ENCODE assay signal across 26 cellular contexts in genomic region chr16:78034530-78034929, GRCh38. TPM values are rescaled to one million over a fixed set of nuclear protein-coding genes. Genes with fewer than 3 reads are reported as not detected.
DNase-seq lines count a peak whose midpoint lies in the region; ATAC-seq, FAIRE-seq and TF ChIP-seq lines count a peak whose summit lies in the region.
"Had no signal": no experiment of that assay in that cellular context is flagged by ENCODE, and none has a peak within 500 bp of the region (broad histone marks: within the 10 kb centered on the region; RNA-seq: fewer than 3 reads in every experiment).

No MANE protein-coding gene starts in this region.

- peaks cover 4% of the 10 kb centered on the region for H3K27me3 ChIP-seq in keratinocyte (ENCODE audit: control insufficient read depth, extremely low read depth, insufficient read depth, low read length)
- H3K27me3 ChIP-seq: esophagus muscularis mucosa had no signal

- no peak overlapping the region for H3K4me3 Mint-ChIP-seq in activated CD4-positive, alpha-beta T cell treated with anti-CD3 and anti-CD28 coated beads, Interleukin-2, amount 10 ng/mL, durations not matched to agents 7 days and 5 days
- H3K4me3 Mint-ChIP-seq: CD4-positive, CD25-positive, alpha-beta regulatory T cell; natural killer cell treated with Interleukin-12 subunit alpha and Interleukin-12 subunit beta and Interleukin-15 and Interleukin-18, amount 100 ng/mL, for 72 hours had no signal

- dilution Hi-C loops in keratinocyte (cut with MboI; ENCODE audit: extremely low pct_ligation_motif_present, low sequenced_read_pairs): no loop called here

- no peak overlapping the region for H3K27ac Mint-ChIP-seq in activated CD4-positive, alpha-beta T cell treated with anti-CD3 and anti-CD28 coated beads, Interleukin-2, amount 10 ng/mL, durations not matched to agents 7 days and 5 days
- H3K27ac Mint-ChIP-seq: natural killer cell treated with Interleukin-12 subunit alpha and Interleukin-12 subunit beta and Interleukin-15 and Interleukin-18, amount 100 ng/mL, for 72 hours had no signal

- peaks cover 33% of the 10 kb centered on the region for H3K4me1 Mint-ChIP-seq in activated CD4-positive, alpha-beta T cell treated with anti-CD3 and anti-CD28 coated beads, Interleukin-2, amount 10 ng/mL, durations not matched to agents 7 days and 5 days

- no peak for FAIRE-seq in keratinocyte (lab: Jason Lieb, UNC)

- peaks cover 8% of the 10 kb centered on the region for H3K4me1 ChIP-seq in keratinocyte (ENCODE audit: control insufficient read depth, extremely low read depth, insufficient read depth, low read length)
- H3K4me1 ChIP-seq: parathyroid adenoma had no signal

- ATAC-seq in GM21825 (IDR thresholded peaks at IDR 0.05; ENCODE audit: unreplicated experiment) (no peak), GM18909 (IDR thresholded peaks at IDR 0.05; ENCODE audit: poor library complexity, unreplicated experiment) (no peak)
- ATAC-seq: left cardiac atrium; natural killer cell treated with Interleukin-12 subunit alpha and Interleukin-12 subunit beta and Interleukin-15 and Interleukin-18, amount 100 ng/mL, for 72 hours had no signal

- no peaks in the 10 kb centered on the region for H3K36me3 Mint-ChIP-seq in activated CD4-positive, alpha-beta T cell treated with anti-CD3 and anti-CD28 coated beads, Interleukin-2, amount 10 ng/mL, durations not matched to agents 7 days and 5 days (ENCODE audit: low read depth)
- H3K36me3 Mint-ChIP-seq: CD4-positive, CD25-positive, alpha-beta regulatory T cell; natural killer cell treated with Interleukin-12 subunit alpha and Interleukin-12 subunit beta and Interleukin-15 and Interleukin-18, amount 100 ng/mL, for 72 hours had no signal

- H3K9me3 Mint-ChIP-seq in activated CD4-positive, alpha-beta T cell treated with anti-CD3 and anti-CD28 coated beads, Interleukin-2, amount 10 ng/mL, durations not matched to agents 7 days and 5 days: peaks cover 3% of the 10 kb centered on the region
- H3K9me3 Mint-ChIP-seq: natural killer cell treated with Interleukin-12 subunit alpha and Interleukin-12 subunit beta and Interleukin-15 and Interleukin-18, amount 100 ng/mL, for 72 hours had no signal

- DNase-seq in activated CD4-positive, alpha-beta T cell treated with anti-CD3 and anti-CD28 coated beads, Interleukin-2, amount 10 ng/mL, durations not matched to agents 7 days and 5 days: peak; percentile 50
- DNase-seq in activated CD4-positive, alpha-beta T cell treated with anti-CD3 and anti-CD28 coated beads for 4 hours: no peak
- DNase-seq in G401 (ENCODE audit: low spot score) (peak; percentile 2), RPMI7951 (ENCODE audit: low read depth) (peak; percentile 56), keratinocyte (ENCODE audit: low read depth, low spot score) (peak; percentile 7), C1 segment of cervical spinal cord (lab: John Stamatoyannopoulos, UW) (no peak)
- DNase-seq: activated effector memory CD4-positive, alpha-beta T cell treated with anti-CD3 and anti-CD28 coated beads, Interleukin-2, amount 50 U/mL, for 16 hours; aorta; DMS153; effector memory CD4-positive, alpha-beta T cell; HCEC 1CT; left cardiac atrium; mesendoderm; MV-4-11; NCI-H2029; NCI-H524 treated with DMSO at 0.1 percent for 48 hours; stimulated activated CD4-positive, alpha-beta T cell treated with anti-CD3 and anti-CD28 coated beads, Interleukin-4, amount 100 ng/mL, for 24 hours had no signal

- H3K9me3 ChIP-seq in keratinocyte (ENCODE audit: control insufficient read depth, low read depth, low read length): no peaks in the 10 kb centered on the region
- H3K9me3 ChIP-seq: esophagus muscularis mucosa had no signal

- no peaks in the 10 kb centered on the region for H3K36me3 ChIP-seq in keratinocyte (ENCODE audit: control insufficient read depth in 2 of 2, extremely low read depth in 1 of 2, insufficient read depth in 2 of 2, low read length in 2 of 2)
- H3K36me3 ChIP-seq: esophagus muscularis mucosa had no signal

- no peaks in the 10 kb centered on the region for H4K20me1 ChIP-seq in keratinocyte (ENCODE audit: control insufficient read depth, extremely low read depth, insufficient read depth, low read length)

- POLR2A ChIA-PET in activated CD4-positive, alpha-beta T cell treated with anti-CD3 and anti-CD28 coated beads, Interleukin-2, amount 10 ng/mL, durations not matched to agents 7 days and 5 days (lab: Charles Lee): no interaction called here

- in situ Hi-C loops in G401 (cut with HindIII; ENCODE audit: low sequenced_read_pairs): no loop called here

- H3K4me2 ChIP-seq in keratinocyte (ENCODE audit: control insufficient read depth, extremely low read depth, insufficient read depth, low read depth, low read length): no peak overlapping the region

- TF ChIP-seq CTCF in keratinocyte (optimal IDR thresholded peaks at IDR 0.05 in 1 of 3, IDR thresholded peaks at IDR 0.05 in 1 of 3, conservative IDR thresholded peaks at IDR 0.05 in 1 of 3; ENCODE audit: extremely low read depth in 1 of 3, insufficient read depth in 2 of 3, low read length in 3 of 3): no peak

- H3K4me3 ChIP-seq in keratinocyte (ENCODE audit: control insufficient read depth in 2 of 3, extremely low read depth in 1 of 3, insufficient read depth in 2 of 3, low read depth in 1 of 3, low read length in 3 of 3): no peak overlapping the region
- H3K4me3 ChIP-seq: esophagus muscularis mucosa had no signal

- H3K79me2 ChIP-seq in keratinocyte (ENCODE audit: control insufficient read depth, insufficient read depth, low read length): no peaks in the 10 kb centered on the region
- H3K79me2 ChIP-seq: parathyroid adenoma had no signal

- CTCF ChIA-PET in activated CD4-positive, alpha-beta T cell treated with anti-CD3 and anti-CD28 coated beads, Interleukin-2, amount 10 ng/mL, durations not matched to agents 7 days and 5 days (lab: Charles Lee): no interaction called here

- peaks cover 28% of the 10 kb centered on the region for H3K27me3 Mint-ChIP-seq in activated CD4-positive, alpha-beta T cell treated with anti-CD3 and anti-CD28 coated beads, Interleukin-2, amount 10 ng/mL, durations not matched to agents 7 days and 5 days

- no peaks in the 10 kb centered on the region for H3K9me1 ChIP-seq in keratinocyte (ENCODE audit: control insufficient read depth, extremely low read depth, insufficient read depth, low read length)

- H2AFZ ChIP-seq in keratinocyte (ENCODE audit: control insufficient read depth, low read length): no peak overlapping the region
- H2AFZ ChIP-seq: parathyroid adenoma had no signal

- no peak overlapping the region for H3K9ac ChIP-seq in keratinocyte (ENCODE audit: control insufficient read depth, extremely low read depth, insufficient read depth, low read length)
- H3K9ac ChIP-seq: parathyroid adenoma had no signal

- no peak overlapping the region for H3K27ac ChIP-seq in keratinocyte (ENCODE audit: control insufficient read depth, insufficient read depth, low read length)
- H3K27ac ChIP-seq: esophagus muscularis mucosa, HL-60, parathyroid adenoma had no signal

RNA-seq across cellular contexts. Expression of gene CLEC3A, which starts 12.2 kb away (rescaled TPM):
- total RNA-seq in activated CD4-positive, alpha-beta T cell treated with anti-CD3 and anti-CD28 coated beads, Interleukin-2, amount 10 ng/mL, durations not matched to agents 7 days and 5 days: not detected
- total RNA-seq in G401 (2014; rRNA removed; shearing (Covaris generic)): not detected in 2 replicates
- total RNA-seq in RPMI7951 (2014; rRNA removed; shearing (Covaris generic)): 0.29 TPM in 1 of 2 replicates, not detected in the other
- not detected in 3 replicates for polyA plus RNA-seq in keratinocyte
- not detected for polyA plus RNA-seq in keratinocyte (2011; ENCODE audit: low read depth)
- not detected in 2 replicates for polyA plus RNA-seq in keratinocyte (2011; cell fraction: cytosol; rRNA removed)
- polyA plus RNA-seq in keratinocyte (2011; cell fraction: nucleus; rRNA removed): not detected in 2 replicates
- not detected in 2 replicates for polyA plus RNA-seq in keratinocyte (2012; ENCODE audit: low replicate concordance)
- polyA minus RNA-seq in keratinocyte: not detected in 3 replicates
- not detected for polyA minus RNA-seq in keratinocyte (2011; cell fraction: cytosol; rRNA and poly(A)+ RNA removed)
- not detected in 2 replicates for polyA minus RNA-seq in keratinocyte (2011; cell fraction: nucleus; rRNA and poly(A)+ RNA removed)
- total RNA-seq: activated CD8-positive, alpha-beta memory T cell treated with anti-CD3 and anti-CD28 coated beads for 36 hours; aorta; CD4-positive, CD25-positive, alpha-beta regulatory T cell; chondrocyte; left cardiac atrium; natural killer cell treated with Interleukin-12 subunit alpha and Interleukin-12 subunit beta and Interleukin-15 and Interleukin-18, amount 100 ng/mL, for 72 hours had no signal
- polyA plus RNA-seq: aorta; CD4-positive, CD25-positive, alpha-beta regulatory T cell had no signal

Comparison
In these comparisons a context has a peak if more than half of its experiments do, and no peak if none do; other contexts are left out.
1. DNase-seq: peak in activated CD4-positive, alpha-beta T cell treated with anti-CD3 and anti-CD28 coated beads, Interleukin-2, amount 10 ng/mL, durations not matched to agents 7 days and 5 days (single experiment), G401 (single experiment), RPMI7951 (single experiment) and keratinocyte (single experiment); none in activated CD4-positive, alpha-beta T cell treated with anti-CD3 and anti-CD28 coated beads for 4 hours (0 of 2) and C1 segment of cervical spinal cord (0 of 14).